Comparison of ENCODE assay signal across 11 cellular contexts in genomic region chr18:48139427-48140347, GRCh38.
A peak's percentile ranks its signal among the peaks of the same experiment; 100 is the strongest.
DNase-seq lines count a peak whose midpoint lies in the region; ATAC-seq and TF ChIP-seq lines count a peak whose summit lies in the region.
"Had no signal": no experiment of that assay in that cellular context is flagged by ENCODE, and none has a peak within 500 bp of the region (broad histone marks: within the 10 kb centered on the region; RNA-seq: fewer than 3 reads in every experiment).

No MANE protein-coding gene starts in this region.

- no peak overlapping the region for H3K27ac Mint-ChIP-seq in natural killer cell treated with Interleukin-12 subunit alpha and Interleukin-12 subunit beta and Interleukin-15 and Interleukin-18, amount 100 ng/mL, for 72 hours
- no peak overlapping the region for H3K27ac Mint-ChIP-seq in natural killer cell
- no peak overlapping the region for H3K27ac Mint-ChIP-seq in activated CD4-positive, alpha-beta memory T cell treated with anti-CD3 and anti-CD28 coated beads for 36 hours
- no peak overlapping the region for H3K27ac Mint-ChIP-seq in CD4-positive, alpha-beta T cell

- H3K4me3 Mint-ChIP-seq in natural killer cell treated with Interleukin-12 subunit alpha and Interleukin-12 subunit beta and Interleukin-15 and Interleukin-18, amount 100 ng/mL, for 72 hours: no peak overlapping the region
- no peak overlapping the region for H3K4me3 Mint-ChIP-seq in natural killer cell
- H3K4me3 Mint-ChIP-seq in activated CD4-positive, alpha-beta memory T cell treated with anti-CD3 and anti-CD28 coated beads for 36 hours: no peak overlapping the region
- H3K4me3 Mint-ChIP-seq in CD4-positive, alpha-beta T cell: no peak overlapping the region

- H3K9me3 Mint-ChIP-seq in natural killer cell treated with Interleukin-12 subunit alpha and Interleukin-12 subunit beta and Interleukin-15 and Interleukin-18, amount 100 ng/mL, for 72 hours: no peaks in the 10 kb centered on the region
- no peaks in the 10 kb centered on the region for H3K9me3 Mint-ChIP-seq in natural killer cell
- H3K9me3 Mint-ChIP-seq in activated CD4-positive, alpha-beta memory T cell treated with anti-CD3 and anti-CD28 coated beads for 36 hours: no peaks in the 10 kb centered on the region
- no peaks in the 10 kb centered on the region for H3K9me3 Mint-ChIP-seq in CD4-positive, alpha-beta T cell

- H3K4me3 ChIP-seq in body of pancreas (no peak overlapping the region), muscle layer of duodenum (ENCODE audit: low read depth in 1 of 2, low read length in 2 of 2) (no peak overlapping the region)
- H3K4me3 ChIP-seq: gastrocnemius medialis had no signal

- POLR2A ChIA-PET in activated CD4-positive, alpha-beta memory T cell treated with anti-CD3 and anti-CD28 coated beads for 36 hours (lab: Charles Lee): no interaction called here
- POLR2A ChIA-PET in CD4-positive, alpha-beta T cell (lab: Charles Lee): no interaction called here

- intact Hi-C loops in natural killer cell (cut with micrococcal nuclease) (no loop called here), body of pancreas (cut with DNase I) (no loop called here)
- intact Hi-C loops in activated CD4-positive, alpha-beta memory T cell treated with anti-CD3 and anti-CD28 coated beads for 36 hours (cut with micrococcal nuclease): no loop called here
- intact Hi-C loops in CD4-positive, alpha-beta T cell (cut with DNase I, micrococcal nuclease): loop anchor here in 1 of 2 experiments (10.0 kb wide), 1 partner anchor 165 kb away; no protein-coding TSS in a partner anchor

- CTCF ChIA-PET in activated CD4-positive, alpha-beta memory T cell treated with anti-CD3 and anti-CD28 coated beads for 36 hours (lab: Charles Lee): no interaction called here
- CTCF ChIA-PET in CD4-positive, alpha-beta T cell (lab: Charles Lee): no interaction called here

- peak in 1 of 2 donors; percentile 13 for ATAC-seq in natural killer cell treated with Interleukin-12 subunit alpha and Interleukin-12 subunit beta and Interleukin-15 and Interleukin-18, amount 100 ng/mL, for 72 hours
- ATAC-seq in natural killer cell (no peak), body of pancreas (peak; percentile 81), HG02763 (IDR thresholded peaks at IDR 0.05; ENCODE audit: unreplicated experiment) (no peak)
- no peak for ATAC-seq in CD4-positive, alpha-beta T cell (ENCODE audit: poor library complexity)

- H3K4me1 ChIP-seq in body of pancreas (peaks cover 52% of the 10 kb centered on the region), muscle layer of duodenum (ENCODE audit: control insufficient read depth in 1 of 2, insufficient read depth in 2 of 2, low read length in 2 of 2) (peaks cover 4 to 18% of the 10 kb centered on the region in 2 donors)

- DNase-seq in natural killer cell treated with Interleukin-12 subunit alpha and Interleukin-12 subunit beta and Interleukin-15 and Interleukin-18, amount 100 ng/mL, for 72 hours (ENCODE audit: low spot score): peak; percentile 0
- no peak for DNase-seq in natural killer cell
- peak; percentile 57 to 85 (median 82) for DNase-seq in body of pancreas
- DNase-seq in activated CD4-positive, alpha-beta memory T cell treated with anti-CD3 and anti-CD28 coated beads for 36 hours: no peak
- DNase-seq in CD4-positive, alpha-beta T cell: no peak
- no peak for DNase-seq in NAMALWA (ENCODE audit: low spot score)
- DNase-seq: ACHN, gastrocnemius medialis, SW 1271 had no signal

- no peaks in the 10 kb centered on the region for H3K9me3 ChIP-seq in body of pancreas
- no peaks in the 10 kb centered on the region for H3K9me3 ChIP-seq in muscle layer of duodenum (ENCODE audit: control insufficient read depth in 1 of 2, low read length in 2 of 2)
- H3K9me3 ChIP-seq in CD4-positive, alpha-beta T cell (ENCODE audit: control insufficient read depth, low read length): no peaks in the 10 kb centered on the region
- H3K9me3 ChIP-seq: gastrocnemius medialis had no signal

- H3K27me3 ChIP-seq in body of pancreas: no peaks in the 10 kb centered on the region
- H3K27me3 ChIP-seq in muscle layer of duodenum (ENCODE audit: low read depth, low read length): no peaks in the 10 kb centered on the region
- peaks cover 46% of the 10 kb centered on the region for H3K27me3 ChIP-seq in CD4-positive, alpha-beta T cell (ENCODE audit: control insufficient read depth, insufficient read depth, low read length)

- H3K27ac ChIP-seq in body of pancreas (peak overlapping the region; percentile 25 to 76 (median 47)), muscle layer of duodenum (ENCODE audit: low read length) (peak overlapping the region; percentile 40)
- no peak overlapping the region for H3K27ac ChIP-seq in CD4-positive, alpha-beta T cell (ENCODE audit: low read depth, low read length)

- H3K4me1 Mint-ChIP-seq in natural killer cell treated with Interleukin-12 subunit alpha and Interleukin-12 subunit beta and Interleukin-15 and Interleukin-18, amount 100 ng/mL, for 72 hours (ENCODE audit: low read depth in 2 of 2): no peaks in the 10 kb centered on the region
- no peaks in the 10 kb centered on the region for H3K4me1 Mint-ChIP-seq in natural killer cell
- peaks cover 10% of the 10 kb centered on the region for H3K4me1 Mint-ChIP-seq in activated CD4-positive, alpha-beta memory T cell treated with anti-CD3 and anti-CD28 coated beads for 36 hours (ENCODE audit: low read depth)
- H3K4me1 Mint-ChIP-seq in CD4-positive, alpha-beta T cell (ENCODE audit: low read depth): peaks cover 7% of the 10 kb centered on the region

- H3K36me3 Mint-ChIP-seq in natural killer cell treated with Interleukin-12 subunit alpha and Interleukin-12 subunit beta and Interleukin-15 and Interleukin-18, amount 100 ng/mL, for 72 hours: no peaks in the 10 kb centered on the region
- H3K36me3 Mint-ChIP-seq in natural killer cell: no peaks in the 10 kb centered on the region
- H3K36me3 Mint-ChIP-seq in activated CD4-positive, alpha-beta memory T cell treated with anti-CD3 and anti-CD28 coated beads for 36 hours: no peaks in the 10 kb centered on the region
- H3K36me3 Mint-ChIP-seq in CD4-positive, alpha-beta T cell (ENCODE audit: low read depth): no peaks in the 10 kb centered on the region

- peaks cover 35 to 38% of the 10 kb centered on the region in 2 donors for H3K27me3 Mint-ChIP-seq in natural killer cell treated with Interleukin-12 subunit alpha and Interleukin-12 subunit beta and Interleukin-15 and Interleukin-18, amount 100 ng/mL, for 72 hours
- peaks cover 33 to 38% of the 10 kb centered on the region in 2 donors for H3K27me3 Mint-ChIP-seq in natural killer cell (ENCODE audit: low read depth in 2 of 2)
- peaks cover 39% of the 10 kb centered on the region for H3K27me3 Mint-ChIP-seq in activated CD4-positive, alpha-beta memory T cell treated with anti-CD3 and anti-CD28 coated beads for 36 hours
- H3K27me3 Mint-ChIP-seq in CD4-positive, alpha-beta T cell: peaks cover 64% of the 10 kb centered on the region

- TF ChIP-seq POLR2A in body of pancreas (IDR thresholded peaks at IDR 0.05): no peak

- WGBS in body of pancreas, 2 donors: 45 to 53% methylated on average over 12 to 14 of the region's 14 CpGs

- no peaks in the 10 kb centered on the region for H3K36me3 ChIP-seq in body of pancreas (replicated peaks in 1 of 2; ENCODE audit: insufficient read depth in 1 of 2, low read depth in 2 of 2)
- no peaks in the 10 kb centered on the region for H3K36me3 ChIP-seq in muscle layer of duodenum (ENCODE audit: control insufficient read depth in 1 of 2, insufficient read depth in 2 of 2, low read length in 2 of 2)
- H3K36me3 ChIP-seq: gastrocnemius medialis had no signal

- TF ChIP-seq CTCF in natural killer cell (IDR thresholded peaks at IDR 0.05) (no peak), body of pancreas (IDR thresholded peaks at IDR 0.05) (no peak)
- TF ChIP-seq CTCF in CD4-positive, alpha-beta T cell (IDR thresholded peaks at IDR 0.05): no peak

Comparison
In these comparisons a context has a peak if more than half of its experiments do, and no peak if none do; other contexts are left out.
1. DNase-seq: peak in natural killer cell treated with Interleukin-12 subunit alpha and Interleukin-12 subunit beta and Interleukin-15 and Interleukin-18, amount 100 ng/mL, for 72 hours (single experiment) and body of pancreas (4 of 4); none in natural killer cell (single experiment), activated CD4-positive, alpha-beta memory T cell treated with anti-CD3 and anti-CD28 coated beads for 36 hours (single experiment), CD4-positive, alpha-beta T cell (0 of 10) and NAMALWA (single experiment).